8 cellular contexts compared by ENCODE assay signal in genomic region chr11:124114942-124115781, GRCh38. TPM values are rescaled to one million over a fixed set of nuclear protein-coding genes. Genes with fewer than 3 reads are reported as not detected.
DNase-seq lines count a peak whose midpoint lies in the region; ATAC-seq and TF ChIP-seq lines count a peak whose summit lies in the region.

A gene with protein sequence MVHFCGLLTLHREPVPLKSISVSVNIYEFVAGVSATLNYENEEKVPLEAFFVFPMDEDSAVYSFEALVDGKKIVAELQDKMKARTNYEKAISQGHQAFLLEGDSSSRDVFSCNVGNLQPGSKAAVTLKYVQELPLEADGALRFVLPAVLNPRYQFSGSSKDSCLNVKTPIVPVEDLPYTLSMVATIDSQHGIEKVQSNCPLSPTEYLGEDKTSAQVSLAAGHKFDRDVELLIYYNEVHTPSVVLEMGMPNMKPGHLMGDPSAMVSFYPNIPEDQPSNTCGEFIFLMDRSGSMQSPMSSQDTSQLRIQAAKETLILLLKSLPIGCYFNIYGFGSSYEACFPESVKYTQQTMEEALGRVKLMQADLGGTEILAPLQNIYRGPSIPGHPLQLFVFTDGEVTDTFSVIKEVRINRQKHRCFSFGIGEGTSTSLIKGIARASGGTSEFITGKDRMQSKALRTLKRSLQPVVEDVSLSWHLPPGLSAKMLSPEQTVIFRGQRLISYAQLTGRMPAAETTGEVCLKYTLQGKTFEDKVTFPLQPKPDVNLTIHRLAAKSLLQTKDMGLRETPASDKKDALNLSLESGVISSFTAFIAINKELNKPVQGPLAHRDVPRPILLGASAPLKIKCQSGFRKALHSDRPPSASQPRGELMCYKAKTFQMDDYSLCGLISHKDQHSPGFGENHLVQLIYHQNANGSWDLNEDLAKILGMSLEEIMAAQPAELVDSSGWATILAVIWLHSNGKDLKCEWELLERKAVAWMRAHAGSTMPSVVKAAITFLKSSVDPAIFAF (plus strand): TSS chr11:124115450. CDS start chr11:124117512, 2,062 bp downstream.

- H3K9me3 ChIP-seq in ES-I3 (ENCODE audit: control insufficient read depth, insufficient read depth, low read length), result no peaks in the 10 kb centered on the region
- no peaks in the 10 kb centered on the region for H3K9me3 ChIP-seq in Karpas-422 (ENCODE audit: low read length)
- no peaks in the 10 kb centered on the region for H3K9me3 ChIP-seq in upper lobe of right lung

- intact Hi-C loops in left cardiac atrium (cut with DNase I), result no loop called here
- intact Hi-C loops in upper lobe of right lung (cut with DNase I), result no loop called here

- H3K27ac Mint-ChIP-seq in progenitor cell of endocrine pancreas, result peak within 1 kb of the TSS; percentile 89

- no peaks in the 10 kb centered on the region for H3K27me3 Mint-ChIP-seq in progenitor cell of endocrine pancreas

- H3K4me2 ChIP-seq in Karpas-422 (ENCODE audit: low read depth, low read length, poor library complexity, severe bottlenecking), result no peak within 1 kb of the TSS

- ATAC-seq in GM21825 (IDR thresholded peaks at IDR 0.05; ENCODE audit: unreplicated experiment) (peak; percentile 99), left cardiac atrium (peak; percentile 97 to 99), upper lobe of right lung (peak; percentile 96)

- H3K36me3 ChIP-seq in ES-I3 (ENCODE audit: insufficient read depth, low read length), result peaks cover 4% of the 10 kb centered on the region; the same call in 1 of the 2 replicates
- no peaks in the 10 kb centered on the region for H3K36me3 ChIP-seq in Karpas-422 (ENCODE audit: insufficient read depth, low read length)
- peaks cover 24% of the 10 kb centered on the region for H3K36me3 ChIP-seq in upper lobe of right lung

- H2AFZ ChIP-seq in Karpas-422 (ENCODE audit: low read length), result no peak within 1 kb of the TSS

- H3K4me3 ChIP-seq in Karpas-422 (ENCODE audit: low read length) (no peak within 1 kb of the TSS), upper lobe of right lung (peak within 1 kb of the TSS; percentile 72)

- no peaks in the 10 kb centered on the region for H3K9me2 ChIP-seq in Karpas-422 (replicated peaks; ENCODE audit: insufficient read depth, low read length)

- H3K9ac ChIP-seq in ES-I3 (ENCODE audit: low read depth, low read length) (peak within 1 kb of the TSS; percentile 59), Karpas-422 (ENCODE audit: low read length) (no peak within 1 kb of the TSS)

- no peaks in the 10 kb centered on the region for H3K9me3 Mint-ChIP-seq in progenitor cell of endocrine pancreas (ENCODE audit: low read depth)

- peaks cover 17% of the 10 kb centered on the region for H3K36me3 Mint-ChIP-seq in progenitor cell of endocrine pancreas (ENCODE audit: insufficient read depth)

- no peak within 1 kb of the TSS for H3K27ac ChIP-seq in Karpas-422 (ENCODE audit: low read length)
- H3K27ac ChIP-seq in upper lobe of right lung, result peak within 1 kb of the TSS; percentile 72

- H3K27me3 ChIP-seq in Karpas-422 (ENCODE audit: low read length), result no peaks in the 10 kb centered on the region
- H3K27me3 ChIP-seq in upper lobe of right lung, result no peaks in the 10 kb centered on the region

- DNase-seq in Karpas-422 (peak; percentile 67), SW480 (ENCODE audit: low spot score) (peak; percentile 75), amniotic stem cell (lab: John Stamatoyannopoulos, UW) (peak; percentile 64), left cardiac atrium (peak; percentile 80), progenitor cell of endocrine pancreas (ENCODE audit: low spot score, unreplicated experiment) (no peak), upper lobe of right lung (peak; percentile 84)

- no peak for TF ChIP-seq CTCF in progenitor cell of endocrine pancreas (IDR thresholded peaks at IDR 0.05; ENCODE audit: unreplicated experiment)
- TF ChIP-seq CTCF in upper lobe of right lung (IDR thresholded peaks at IDR 0.05), result no peak

- H3K4me3 Mint-ChIP-seq in progenitor cell of endocrine pancreas (ENCODE audit: low read depth), result peak within 1 kb of the TSS; percentile 85

- H4K20me1 ChIP-seq in Karpas-422 (ENCODE audit: insufficient read depth, low read depth, low read length), result no peaks in the 10 kb centered on the region

- H3K79me2 ChIP-seq in Karpas-422 (ENCODE audit: low read length), result no peaks in the 10 kb centered on the region

- H3K4me1 ChIP-seq in ES-I3 (ENCODE audit: insufficient read depth, low read length) (peaks cover 9% of the 10 kb centered on the region; the same call in 1 of the 2 replicates), Karpas-422 (ENCODE audit: low read length) (no peaks in the 10 kb centered on the region), upper lobe of right lung (peaks cover 16% of the 10 kb centered on the region)

- peaks cover 12% of the 10 kb centered on the region for H3K4me1 Mint-ChIP-seq in progenitor cell of endocrine pancreas (ENCODE audit: low read depth)

RNA-seq across cellular contexts. Expression of the gene that starts here (rescaled TPM):
- not detected in 2 replicates for total RNA-seq in Karpas-422 (2014; rRNA removed; shearing (Covaris generic); ENCODE audit: low replicate concordance)
- 1 to 10 TPM; 5.4 to 7.6 TPM for total RNA-seq in left cardiac atrium
- 20.9 and 22.6 TPM in 2 replicates for total RNA-seq in progenitor cell of endocrine pancreas
- total RNA-seq in upper lobe of right lung, result 42.0 TPM

Comparison
In these comparisons a context has a peak if more than half of its experiments do, and no peak if none do; other contexts are left out.
1. Peak in DNase-seq in Karpas-422; RNA of the gene not detected or under 1 TPM.